Comparison of ENCODE assay signal across 9 cellular contexts in the genomic region with DNA sequence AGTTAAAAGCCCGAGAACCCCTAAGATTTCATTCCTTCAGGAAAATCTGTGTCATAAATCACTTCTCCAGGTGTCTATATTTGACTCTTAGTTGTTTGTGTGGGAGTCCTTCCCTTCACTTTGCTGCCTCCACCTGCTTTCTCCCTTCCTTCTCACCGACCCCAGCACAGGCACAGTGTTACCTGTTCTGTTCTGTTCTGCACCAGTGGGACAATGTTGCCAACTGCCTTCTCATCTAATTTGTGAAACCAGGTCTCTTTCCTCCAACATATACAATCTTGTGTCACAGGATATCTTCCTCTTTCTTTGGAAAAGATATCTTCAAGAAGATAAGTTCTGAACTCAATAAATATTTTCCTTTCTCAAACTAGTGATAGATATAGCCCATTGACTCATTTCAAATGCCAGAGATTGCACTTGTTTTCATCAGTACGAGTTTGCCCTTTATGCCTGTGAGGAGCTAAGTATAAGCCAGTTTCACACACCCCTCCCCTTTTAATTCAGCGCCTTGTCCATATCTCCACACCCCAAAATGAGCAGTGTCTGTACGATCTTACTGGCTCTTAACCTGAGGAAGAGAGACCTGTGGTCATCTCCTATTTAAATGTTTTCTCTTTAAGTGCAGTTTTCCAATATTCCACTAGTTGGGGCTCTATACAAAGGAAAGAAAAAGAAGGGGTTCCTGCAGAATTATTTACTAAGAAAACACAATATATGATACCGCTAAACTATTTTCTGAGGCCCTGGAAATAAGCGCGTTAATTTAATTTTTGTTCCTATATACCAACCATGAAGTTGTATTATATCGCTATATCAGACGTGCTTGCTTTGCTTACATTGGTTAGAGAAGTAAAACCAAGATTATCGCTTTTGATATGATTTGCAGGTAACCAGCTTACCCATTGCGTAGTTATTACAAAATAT.
DNase-seq lines count a peak whose midpoint lies in the region; ATAC-seq and TF ChIP-seq lines count a peak whose summit lies in the region.
"Had no signal": no experiment of that assay in that cellular context is flagged by ENCODE, and none has a peak within 500 bp of the region (broad histone marks: within the 10 kb centered on the region; RNA-seq: fewer than 3 reads in every experiment).

No MANE protein-coding gene starts in this region.

- no peaks in the 10 kb centered on the region for H3K27me3 ChIP-seq in sigmoid colon

- CTCF ChIA-PET in activated CD4-positive, alpha-beta memory T cell treated with anti-CD3 and anti-CD28 coated beads for 36 hours (lab: Charles Lee) = interaction anchor here (0.6 to 3.6 kb wide), 15 partner anchors 8 to 789 kb away, joined by 3 to 20 read pairs (median 3); no protein-coding TSS in a partner anchor

- POLR2A ChIA-PET in activated CD4-positive, alpha-beta memory T cell treated with anti-CD3 and anti-CD28 coated beads for 36 hours (lab: Charles Lee) = interaction anchor here (0.9 kb wide), 1 partner anchor 168 kb away, joined by 3 read pairs; no protein-coding TSS in a partner anchor

- no peak for TF ChIP-seq POLR2A in sigmoid colon (IDR thresholded peaks at IDR 0.05)

- no peak for TF ChIP-seq EP300 in sigmoid colon (IDR thresholded peaks at IDR 0.05)

- no peaks in the 10 kb centered on the region for H3K36me3 ChIP-seq in sigmoid colon

- DNase-seq in D341Med (ENCODE audit: low spot score) = peak; percentile 40
- DNase-seq in NCI-H1694 treated with DMSO at 0.1 percent for 48 hours (lab: John Stamatoyannopoulos, UW) = peak; percentile 58
- DNase-seq in activated CD4-positive, alpha-beta memory T cell treated with anti-CD3 and anti-CD28 coated beads for 36 hours = no peak
- DNase-seq in glutamatergic neuron = no peak
- DNase-seq in sigmoid colon = no peak
- DNase-seq in T-helper 9 cell = no peak

- no peak overlapping the region for H3K4me3 ChIP-seq in sigmoid colon

- no peaks in the 10 kb centered on the region for H3K36me3 Mint-ChIP-seq in activated CD4-positive, alpha-beta memory T cell treated with anti-CD3 and anti-CD28 coated beads for 36 hours
- H3K36me3 Mint-ChIP-seq in glutamatergic neuron (ENCODE audit: unreplicated experiment) = no peaks in the 10 kb centered on the region
- H3K36me3 Mint-ChIP-seq: naive thymus-derived CD8-positive, alpha-beta T cell had no signal

- H3K4me3 Mint-ChIP-seq in activated CD4-positive, alpha-beta memory T cell treated with anti-CD3 and anti-CD28 coated beads for 36 hours = peak overlapping the region; percentile 2
- no peak overlapping the region for H3K4me3 Mint-ChIP-seq in glutamatergic neuron (ENCODE audit: unreplicated experiment)

- H3K27me3 Mint-ChIP-seq in activated CD4-positive, alpha-beta memory T cell treated with anti-CD3 and anti-CD28 coated beads for 36 hours = peaks cover 7% of the 10 kb centered on the region
- peaks cover 1% of the 10 kb centered on the region for H3K27me3 Mint-ChIP-seq in glutamatergic neuron (ENCODE audit: unreplicated experiment)

- no peaks in the 10 kb centered on the region for H3K9me3 ChIP-seq in sigmoid colon

- TF ChIP-seq CTCF in glutamatergic neuron (IDR thresholded peaks at IDR 0.05; ENCODE audit: partially characterized antibody, unreplicated experiment) = peak; percentile 84
- peak; percentile 50 to 92 (median 82) for TF ChIP-seq CTCF in sigmoid colon (IDR thresholded peaks at IDR 0.05)

- peak overlapping the region; percentile 30 for H3K27ac Mint-ChIP-seq in activated CD4-positive, alpha-beta memory T cell treated with anti-CD3 and anti-CD28 coated beads for 36 hours
- no peak overlapping the region for H3K27ac Mint-ChIP-seq in glutamatergic neuron (ENCODE audit: unreplicated experiment)

- H3K9me3 Mint-ChIP-seq in activated CD4-positive, alpha-beta memory T cell treated with anti-CD3 and anti-CD28 coated beads for 36 hours = no peaks in the 10 kb centered on the region
- no peaks in the 10 kb centered on the region for H3K9me3 Mint-ChIP-seq in glutamatergic neuron (ENCODE audit: unreplicated experiment)
- H3K9me3 Mint-ChIP-seq: naive thymus-derived CD8-positive, alpha-beta T cell had no signal

- 33 to 48% methylated on average over 12 of the region's 12 CpGs for WGBS in sigmoid colon, 2 donors

- peaks cover 32% of the 10 kb centered on the region for H3K4me1 Mint-ChIP-seq in activated CD4-positive, alpha-beta memory T cell treated with anti-CD3 and anti-CD28 coated beads for 36 hours (ENCODE audit: low read depth)
- H3K4me1 Mint-ChIP-seq in glutamatergic neuron (ENCODE audit: low read depth, unreplicated experiment) = no peaks in the 10 kb centered on the region

- H3K27ac ChIP-seq in sigmoid colon = no peak overlapping the region

- ATAC-seq in GM21390 (IDR thresholded peaks at IDR 0.05; ENCODE audit: unreplicated experiment) (peak; percentile 46), HG03469 (IDR thresholded peaks at IDR 0.05; ENCODE audit: unreplicated experiment) (no peak)
- ATAC-seq: naive thymus-derived CD8-positive, alpha-beta T cell had no signal

- intact Hi-C loops in activated CD4-positive, alpha-beta memory T cell treated with anti-CD3 and anti-CD28 coated beads for 36 hours (cut with micrococcal nuclease) = loop anchor here (1.0 to 10.0 kb wide), 11 partner anchors 26 to 739 kb away; no protein-coding TSS in a partner anchor
- intact Hi-C loops in sigmoid colon (cut with DNase I) = loop anchor here (5.0 to 10.0 kb wide), 4 partner anchors 510 to 818 kb away; no protein-coding TSS in a partner anchor

- peaks cover 0 to 22% (median 12%) of the 10 kb centered on the region in 4 donors for H3K4me1 ChIP-seq in sigmoid colon

Comparison
In these comparisons a context has a peak if more than half of its experiments do, and no peak if none do; other contexts are left out.
1. DNase-seq: peak in D341Med (single experiment) and NCI-H1694 treated with DMSO at 0.1 percent for 48 hours (single experiment); none in activated CD4-positive, alpha-beta memory T cell treated with anti-CD3 and anti-CD28 coated beads for 36 hours (single experiment), glutamatergic neuron (single experiment), sigmoid colon (single experiment) and T-helper 9 cell (single experiment).